Comparison of ENCODE assay signal across 8 cellular contexts in the genomic region with DNA sequence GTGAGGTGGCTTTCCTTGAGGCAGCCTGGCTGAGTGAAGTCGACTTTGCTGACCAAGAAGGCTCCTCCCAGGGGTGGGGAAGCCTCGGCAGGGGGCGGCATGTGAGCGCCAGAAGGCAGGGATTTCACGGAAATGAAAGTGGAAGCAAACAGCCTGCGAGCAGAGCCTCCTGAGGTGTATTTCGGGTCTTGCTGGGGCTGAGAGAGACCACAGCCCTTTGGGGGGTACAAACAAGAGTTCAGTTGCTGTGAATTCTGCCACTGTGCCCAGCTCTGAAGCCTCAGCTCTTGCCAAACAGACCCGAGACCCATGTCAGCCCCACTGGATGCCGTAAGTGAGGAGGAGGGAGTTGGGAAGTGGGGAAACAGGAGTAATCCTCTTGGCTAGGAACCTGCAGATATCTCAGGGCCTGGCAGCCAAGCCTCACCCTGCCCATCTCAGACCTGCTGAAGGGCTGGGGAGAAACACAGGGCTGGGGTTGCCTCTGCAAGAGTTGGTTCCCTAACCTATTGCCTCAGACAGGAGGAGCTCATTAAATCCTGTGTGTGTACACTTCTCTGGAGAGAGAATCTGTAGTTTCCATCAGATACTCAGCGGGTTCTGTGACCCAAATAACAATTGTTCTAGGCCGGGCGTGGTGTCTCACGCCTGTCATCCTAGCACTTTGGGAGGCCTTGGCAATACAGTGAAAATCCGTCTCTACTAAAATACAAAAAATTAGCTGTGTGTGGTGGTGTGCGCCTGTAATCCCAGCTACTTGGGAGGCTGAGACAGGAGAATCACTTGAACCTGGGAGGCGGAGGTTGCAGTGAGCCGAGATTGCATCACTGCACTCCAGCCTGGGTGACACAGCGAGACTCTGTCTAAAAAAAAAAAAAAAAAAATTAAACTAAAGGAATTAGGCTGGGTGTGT. TPM values are rescaled to one million over a fixed set of nuclear protein-coding genes. Genes with fewer than 3 reads are reported as not detected.
A peak's percentile ranks its signal among the peaks of the same experiment; 100 is the strongest.
DNase-seq lines count a peak whose midpoint lies in the region; ATAC-seq and TF ChIP-seq lines count a peak whose summit lies in the region.

A gene (plus strand): TSS at position 146 of the 913 bp plus-strand sequence. CDS start 164 bp downstream, at position 310.

- TF ChIP-seq POLR2A in GM19099 (IDR thresholded peaks at IDR 0.05; ENCODE audit: extremely low read depth, insufficient read length, low read depth) = peak; percentile 86

- H3K9ac ChIP-seq in HUES6 (ENCODE audit: low read length) = peak within 1 kb of the TSS; percentile 83

- DNase-seq in Ammon's horn (ENCODE audit: low spot score) = peak; percentile 86
- peak; percentile 77 to 83 for DNase-seq in SJSA1 (ENCODE audit: low read depth in 1 of 2, low spot score in 2 of 2)
- DNase-seq in activated gamma-delta T cell treated with anti-CD3 and anti-CD28 coated beads, Interleukin-2, amount 50 U/mL, for 16 hours (ENCODE audit: low read depth) = peak; percentile 80
- DNase-seq in foreskin keratinocyte = peak in 1 of 2 donors; percentile 72
- peak; percentile 48 for DNase-seq in non-pigmented ciliary epithelial cell (ENCODE audit: low read depth)
- DNase-seq in substantia nigra (lab: John Stamatoyannopoulos, UW) = peak in 46 of 49 donors; percentile 14 to 82 (median 58)

- peaks cover 25% of the 10 kb centered on the region for H3K36me3 ChIP-seq in HUES6 (ENCODE audit: control insufficient read depth, insufficient read depth, low read length)
- H3K36me3 ChIP-seq in SJSA1 = peaks cover 40% of the 10 kb centered on the region

- H3K27ac ChIP-seq in HUES6 (ENCODE audit: low read depth, low read length) (0 out of 2 replicates have a peak within 1 kb of the TSS, but pooled peaks have one; percentile 10), SJSA1 (peak within 1 kb of the TSS; percentile 64), foreskin keratinocyte (peak within 1 kb of the TSS; percentile 70), substantia nigra (ENCODE audit: low read depth, low read length, poor library complexity, severe bottlenecking) (peak within 1 kb of the TSS; percentile 85)

- ATAC-seq in foreskin keratinocyte = peak; percentile 71

- peaks cover 8% of the 10 kb centered on the region for H3K4me1 ChIP-seq in HUES6 (ENCODE audit: control insufficient read depth, insufficient read depth, low read length)
- peaks cover 25% of the 10 kb centered on the region for H3K4me1 ChIP-seq in SJSA1 (replicated peaks)
- peaks cover 9% of the 10 kb centered on the region for H3K4me1 ChIP-seq in foreskin keratinocyte

- H3K9me3 ChIP-seq in HUES6 (ENCODE audit: control insufficient read depth, insufficient read depth, low read depth, low read length) = no peaks in the 10 kb centered on the region
- no peaks in the 10 kb centered on the region for H3K9me3 ChIP-seq in SJSA1 (replicated peaks)

- H3K4me3 ChIP-seq in HUES6 (ENCODE audit: low read depth, low read length) = peak within 1 kb of the TSS; percentile 62
- peak within 1 kb of the TSS; percentile 48 for H3K4me3 ChIP-seq in SJSA1

- H3K27me3 ChIP-seq in HUES6 (ENCODE audit: control insufficient read depth, insufficient read depth, low read length) (no peaks in the 10 kb centered on the region), SJSA1 (replicated peaks) (no peaks in the 10 kb centered on the region), foreskin keratinocyte (no peaks in the 10 kb centered on the region)

- TF ChIP-seq CTCF in foreskin keratinocyte (conservative IDR thresholded peaks at IDR 0.05) = peak; percentile 60

RNA-seq across cellular contexts. Expression of the gene that starts here (rescaled TPM):
- total RNA-seq in SJSA1 (2014; rRNA removed; shearing (Covaris generic)) = 16.4 and 17.7 TPM in 2 replicates
- 36.3 and 40.6 TPM in 2 replicates for total RNA-seq in foreskin keratinocyte
- polyA plus RNA-seq in foreskin keratinocyte = 57.0 and 72.2 TPM in 2 replicates

Comparison
In these comparisons a context has a peak if more than half of its experiments do, and no peak if none do; other contexts are left out.
1. H3K27ac ChIP-seq: peak in every context shown above with its lines; median percentile 85 in substantia nigra; 70 in foreskin keratinocyte; 64 in SJSA1; 10 in HUES6.